In the genomic region with DNA sequence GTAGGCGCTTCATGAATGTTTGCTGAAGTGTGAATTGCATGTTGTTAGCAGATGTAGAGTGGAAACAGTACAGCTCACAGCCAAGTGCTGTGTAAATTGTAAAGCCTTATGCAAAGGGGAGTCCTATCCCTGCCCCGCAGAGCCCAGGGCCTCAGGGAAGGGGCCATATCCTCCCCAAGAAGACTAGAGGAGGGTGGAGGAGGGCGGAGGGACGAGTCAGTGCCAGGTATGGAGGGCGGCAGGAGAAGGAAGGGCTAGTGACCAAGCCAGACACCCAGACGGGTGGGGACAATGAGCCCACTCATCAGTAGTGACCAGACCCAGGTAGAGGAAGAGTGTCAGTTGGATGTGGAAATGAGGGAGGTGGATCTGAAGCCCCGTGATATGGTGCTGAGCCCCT, we compare ENCODE assay signal across 13 cellular contexts. TPM values are rescaled to one million over a fixed set of nuclear protein-coding genes. Genes with fewer than 3 reads are reported as not detected.
A peak's percentile ranks its signal among the peaks of the same experiment; 100 is the strongest.
DNase-seq lines count a peak whose midpoint lies in the region; ATAC-seq and TF ChIP-seq lines count a peak whose summit lies in the region.
"Had no signal": no experiment of that assay in that cellular context is flagged by ENCODE, and none has a peak within 500 bp of the region (broad histone marks: within the 10 kb centered on the region; RNA-seq: fewer than 3 reads in every experiment).

No MANE protein-coding gene starts in this region.

- no peak for TF ChIP-seq POLR2A in suprapubic skin (IDR thresholded peaks at IDR 0.05)
- TF ChIP-seq POLR2A in erythroblast (IDR thresholded peaks at IDR 0.05; ENCODE audit: low read length): no peak

- TF ChIP-seq CTCF in suprapubic skin (IDR thresholded peaks at IDR 0.05): no peak

- ATAC-seq in memory B cell (ENCODE audit: low read depth): no peak
- ATAC-seq: stimulated activated naive CD8-positive, alpha-beta T cell treated with anti-CD3 and anti-CD28 coated beads, Interleukin-15, amount 100 ng/mL, for 72 hours had no signal

- H3K36me3 ChIP-seq in suprapubic skin: no peaks in the 10 kb centered on the region
- H3K36me3 ChIP-seq: right atrium auricular region had no signal

- intact Hi-C loops in activated T-helper 2 cell treated with anti-CD3 and anti-CD28 coated beads, Interferon-gamma antibody, Interleukin-2, Interleukin-4, amounts not matched to agents 10 μg/mL and 5 μg/mL and 100 μg/mL, durations not matched to agents 14 hours and 24 hours and 36 hours (cut with micrococcal nuclease): no loop called here

- peaks cover 24 to 38% (median 32%) of the 10 kb centered on the region in 3 donors for H3K4me1 Mint-ChIP-seq in IgD-negative memory B cell
- peaks cover 11% of the 10 kb centered on the region for H3K4me1 Mint-ChIP-seq in activated T-helper 2 cell treated with anti-CD3 and anti-CD28 coated beads, Interferon-gamma antibody, Interleukin-2, Interleukin-4, amounts not matched to agents 10 μg/mL and 5 μg/mL and 100 μg/mL, durations not matched to agents 14 hours and 24 hours and 36 hours (ENCODE audit: low read depth)
- peaks cover 41% of the 10 kb centered on the region for H3K4me1 Mint-ChIP-seq in memory B cell

- H3K36me3 Mint-ChIP-seq in IgD-negative memory B cell: peaks cover 1% of the 10 kb centered on the region
- no peaks in the 10 kb centered on the region for H3K36me3 Mint-ChIP-seq in activated T-helper 2 cell treated with anti-CD3 and anti-CD28 coated beads, Interferon-gamma antibody, Interleukin-2, Interleukin-4, amounts not matched to agents 10 μg/mL and 5 μg/mL and 100 μg/mL, durations not matched to agents 14 hours and 24 hours and 36 hours (ENCODE audit: low read depth)
- peaks cover 10% of the 10 kb centered on the region for H3K36me3 Mint-ChIP-seq in memory B cell

- WGBS in suprapubic skin: 60% methylated on average over 7 of the region's 7 CpGs

- H3K9me3 Mint-ChIP-seq in IgD-negative memory B cell (no peaks in the 10 kb centered on the region), memory B cell (no peaks in the 10 kb centered on the region)
- H3K9me3 Mint-ChIP-seq in activated T-helper 2 cell treated with anti-CD3 and anti-CD28 coated beads, Interferon-gamma antibody, Interleukin-2, Interleukin-4, amounts not matched to agents 10 μg/mL and 5 μg/mL and 100 μg/mL, durations not matched to agents 14 hours and 24 hours and 36 hours: no peaks in the 10 kb centered on the region
- H3K9me3 Mint-ChIP-seq: naive thymus-derived CD4-positive, alpha-beta T cell; stimulated activated naive CD8-positive, alpha-beta T cell treated with anti-CD3 and anti-CD28 coated beads, Interleukin-15, amount 100 ng/mL, for 72 hours had no signal

- peaks cover 51% of the 10 kb centered on the region for H3K4me1 ChIP-seq in suprapubic skin

- no peak overlapping the region for H3K4me3 ChIP-seq in suprapubic skin
- H3K4me3 ChIP-seq: right atrium auricular region had no signal

- no peak for DNase-seq in activated T-helper 2 cell treated with anti-CD3 and anti-CD28 coated beads, Interferon-gamma antibody, Interleukin-2, Interleukin-4, amounts not matched to agents 10 μg/mL and 5 μg/mL and 100 μg/mL, durations not matched to agents 14 hours and 24 hours and 36 hours (ENCODE audit: low spot score)
- DNase-seq in memory B cell (ENCODE audit: low spot score in 2 of 2): no peak
- no peak for DNase-seq in suprapubic skin (ENCODE audit: low spot score in 2 of 2)
- DNase-seq in NCI-H2029 treated with DMSO at 0.1 percent for 48 hours (lab: John Stamatoyannopoulos, UW): no peak
- no peak for DNase-seq in erythroblast (lab: John Stamatoyannopoulos, UW)
- DNase-seq in NCI-H82 treated with DMSO at 0.1 percent for 48 hours (lab: John Stamatoyannopoulos, UW; ENCODE audit: unreplicated experiment): no peak
- DNase-seq: activated CD4-positive, alpha-beta T cell treated with anti-CD3 and anti-CD28 coated beads for 4 hours; effector CD4-positive, alpha-beta T cell; islet precursor cell; naive thymus-derived CD4-positive, alpha-beta T cell; stimulated activated naive CD8-positive, alpha-beta T cell treated with anti-CD3 and anti-CD28 coated beads, Interleukin-15, amount 100 ng/mL, for 72 hours had no signal

- peak overlapping the region in 2 of 3 donors; percentile 69 to 85 for H3K27ac Mint-ChIP-seq in IgD-negative memory B cell
- H3K27ac Mint-ChIP-seq in activated T-helper 2 cell treated with anti-CD3 and anti-CD28 coated beads, Interferon-gamma antibody, Interleukin-2, Interleukin-4, amounts not matched to agents 10 μg/mL and 5 μg/mL and 100 μg/mL, durations not matched to agents 14 hours and 24 hours and 36 hours: peak overlapping the region; percentile 19
- peak overlapping the region; percentile 88 for H3K27ac Mint-ChIP-seq in memory B cell

- H3K27ac ChIP-seq in suprapubic skin: peak overlapping the region; percentile 76

- H3K27me3 Mint-ChIP-seq in IgD-negative memory B cell: no peaks in the 10 kb centered on the region
- no peaks in the 10 kb centered on the region for H3K27me3 Mint-ChIP-seq in activated T-helper 2 cell treated with anti-CD3 and anti-CD28 coated beads, Interferon-gamma antibody, Interleukin-2, Interleukin-4, amounts not matched to agents 10 μg/mL and 5 μg/mL and 100 μg/mL, durations not matched to agents 14 hours and 24 hours and 36 hours (ENCODE audit: low read depth)
- no peaks in the 10 kb centered on the region for H3K27me3 Mint-ChIP-seq in memory B cell
- H3K27me3 Mint-ChIP-seq: naive thymus-derived CD4-positive, alpha-beta T cell; stimulated activated naive CD8-positive, alpha-beta T cell treated with anti-CD3 and anti-CD28 coated beads, Interleukin-15, amount 100 ng/mL, for 72 hours had no signal

- no peak for TF ChIP-seq EP300 in suprapubic skin (IDR thresholded peaks at IDR 0.05)

- no peaks in the 10 kb centered on the region for H3K9me3 ChIP-seq in suprapubic skin
- H3K9me3 ChIP-seq: right atrium auricular region had no signal

- H3K4me3 Mint-ChIP-seq in IgD-negative memory B cell (peak overlapping the region in 3 of 4 donors; percentile 52 to 72 (median 53)), memory B cell (peak overlapping the region; percentile 62)
- no peak overlapping the region for H3K4me3 Mint-ChIP-seq in activated T-helper 2 cell treated with anti-CD3 and anti-CD28 coated beads, Interferon-gamma antibody, Interleukin-2, Interleukin-4, amounts not matched to agents 10 μg/mL and 5 μg/mL and 100 μg/mL, durations not matched to agents 14 hours and 24 hours and 36 hours (ENCODE audit: low read depth)
- H3K4me3 Mint-ChIP-seq: naive thymus-derived CD4-positive, alpha-beta T cell; stimulated activated naive CD8-positive, alpha-beta T cell treated with anti-CD3 and anti-CD28 coated beads, Interleukin-15, amount 100 ng/mL, for 72 hours had no signal

- H3K27me3 ChIP-seq in suprapubic skin: no peaks in the 10 kb centered on the region
- H3K27me3 ChIP-seq: right atrium auricular region had no signal

RNA-seq across cellular contexts. Expression of a gene that starts 45.2 kb away (rescaled TPM):
- 3.6 TPM for polyA plus RNA-seq in IgD-negative memory B cell
- total RNA-seq in activated T-helper 2 cell treated with anti-CD3 and anti-CD28 coated beads, Interferon-gamma antibody, Interleukin-2, Interleukin-4, amounts not matched to agents 10 μg/mL and 5 μg/mL and 100 μg/mL, durations not matched to agents 14 hours and 24 hours and 36 hours: 31.4 and 34.2 TPM in 2 replicates
- 10 to 100 TPM; 19.2 to 32.1 (median 25.0) TPM for total RNA-seq in suprapubic skin

RNA-seq across cellular contexts. Expression of a gene that starts 56.0 kb away (rescaled TPM):
- polyA plus RNA-seq in IgD-negative memory B cell: 106 TPM
- 139 and 141 TPM in 2 replicates for total RNA-seq in activated T-helper 2 cell treated with anti-CD3 and anti-CD28 coated beads, Interferon-gamma antibody, Interleukin-2, Interleukin-4, amounts not matched to agents 10 μg/mL and 5 μg/mL and 100 μg/mL, durations not matched to agents 14 hours and 24 hours and 36 hours
- total RNA-seq in suprapubic skin: 100 to 1,000 TPM in 1 of 4 donors, 10 to 100 TPM in 3; 68.6 to 126 (median 76.7) TPM

Comparison
In these comparisons a context has a peak if more than half of its experiments do, and no peak if none do; other contexts are left out.
1. H3K27ac Mint-ChIP-seq: peak in every context shown above with its lines; median percentile 88 in memory B cell; 77 in IgD-negative memory B cell; 19 in activated T-helper 2 cell treated with anti-CD3 and anti-CD28 coated beads, Interferon-gamma antibody, Interleukin-2, Interleukin-4, amounts not matched to agents 10 μg/mL and 5 μg/mL and 100 μg/mL, durations not matched to agents 14 hours and 24 hours and 36 hours.